ENCODE assay signal across 1 cellular context in the genomic region with DNA sequence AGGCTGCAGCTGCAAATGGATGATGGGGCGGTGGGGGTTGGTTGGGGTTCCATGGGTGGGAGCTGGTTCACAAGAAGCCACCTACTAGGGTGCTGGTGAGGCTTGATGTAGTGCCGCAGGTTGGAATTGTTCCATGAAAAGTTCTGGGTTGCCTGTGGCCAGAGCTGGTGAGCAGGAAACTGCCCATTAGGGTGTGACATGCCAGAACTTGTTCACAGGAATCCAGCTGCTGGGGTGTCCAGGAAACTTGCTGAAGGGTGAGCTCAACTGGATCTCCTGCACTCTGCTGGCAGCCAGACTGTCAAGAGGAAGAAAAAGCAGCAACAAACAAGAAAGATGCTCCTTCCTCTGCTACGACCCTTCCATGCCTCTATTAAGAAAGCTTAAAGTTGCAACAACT.
TF ChIP-seq lines count a peak whose summit lies in the region.

No MANE protein-coding gene starts in this region.

TF ChIP-seq in HCT116, 20 proteins besides CTCF, POLR2A, EP300 and RAD21 (continued from another document):
- TF ChIP-seq, protein P1, sequence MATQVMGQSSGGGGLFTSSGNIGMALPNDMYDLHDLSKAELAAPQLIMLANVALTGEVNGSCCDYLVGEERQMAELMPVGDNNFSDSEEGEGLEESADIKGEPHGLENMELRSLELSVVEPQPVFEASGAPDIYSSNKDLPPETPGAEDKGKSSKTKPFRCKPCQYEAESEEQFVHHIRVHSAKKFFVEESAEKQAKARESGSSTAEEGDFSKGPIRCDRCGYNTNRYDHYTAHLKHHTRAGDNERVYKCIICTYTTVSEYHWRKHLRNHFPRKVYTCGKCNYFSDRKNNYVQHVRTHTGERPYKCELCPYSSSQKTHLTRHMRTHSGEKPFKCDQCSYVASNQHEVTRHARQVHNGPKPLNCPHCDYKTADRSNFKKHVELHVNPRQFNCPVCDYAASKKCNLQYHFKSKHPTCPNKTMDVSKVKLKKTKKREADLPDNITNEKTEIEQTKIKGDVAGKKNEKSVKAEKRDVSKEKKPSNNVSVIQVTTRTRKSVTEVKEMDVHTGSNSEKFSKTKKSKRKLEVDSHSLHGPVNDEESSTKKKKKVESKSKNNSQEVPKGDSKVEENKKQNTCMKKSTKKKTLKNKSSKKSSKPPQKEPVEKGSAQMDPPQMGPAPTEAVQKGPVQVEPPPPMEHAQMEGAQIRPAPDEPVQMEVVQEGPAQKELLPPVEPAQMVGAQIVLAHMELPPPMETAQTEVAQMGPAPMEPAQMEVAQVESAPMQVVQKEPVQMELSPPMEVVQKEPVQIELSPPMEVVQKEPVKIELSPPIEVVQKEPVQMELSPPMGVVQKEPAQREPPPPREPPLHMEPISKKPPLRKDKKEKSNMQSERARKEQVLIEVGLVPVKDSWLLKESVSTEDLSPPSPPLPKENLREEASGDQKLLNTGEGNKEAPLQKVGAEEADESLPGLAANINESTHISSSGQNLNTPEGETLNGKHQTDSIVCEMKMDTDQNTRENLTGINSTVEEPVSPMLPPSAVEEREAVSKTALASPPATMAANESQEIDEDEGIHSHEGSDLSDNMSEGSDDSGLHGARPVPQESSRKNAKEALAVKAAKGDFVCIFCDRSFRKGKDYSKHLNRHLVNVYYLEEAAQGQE (IDR thresholded peaks at IDR 0.05; ENCODE audit: low read depth), result no peak
- TF ChIP-seq, protein P2, sequence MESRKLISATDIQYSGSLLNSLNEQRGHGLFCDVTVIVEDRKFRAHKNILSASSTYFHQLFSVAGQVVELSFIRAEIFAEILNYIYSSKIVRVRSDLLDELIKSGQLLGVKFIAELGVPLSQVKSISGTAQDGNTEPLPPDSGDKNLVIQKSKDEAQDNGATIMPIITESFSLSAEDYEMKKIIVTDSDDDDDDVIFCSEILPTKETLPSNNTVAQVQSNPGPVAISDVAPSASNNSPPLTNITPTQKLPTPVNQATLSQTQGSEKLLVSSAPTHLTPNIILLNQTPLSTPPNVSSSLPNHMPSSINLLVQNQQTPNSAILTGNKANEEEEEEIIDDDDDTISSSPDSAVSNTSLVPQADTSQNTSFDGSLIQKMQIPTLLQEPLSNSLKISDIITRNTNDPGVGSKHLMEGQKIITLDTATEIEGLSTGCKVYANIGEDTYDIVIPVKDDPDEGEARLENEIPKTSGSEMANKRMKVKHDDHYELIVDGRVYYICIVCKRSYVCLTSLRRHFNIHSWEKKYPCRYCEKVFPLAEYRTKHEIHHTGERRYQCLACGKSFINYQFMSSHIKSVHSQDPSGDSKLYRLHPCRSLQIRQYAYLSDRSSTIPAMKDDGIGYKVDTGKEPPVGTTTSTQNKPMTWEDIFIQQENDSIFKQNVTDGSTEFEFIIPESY (IDR thresholded peaks at IDR 0.05; ENCODE audit: extremely low read depth, insufficient replicate concordance, low read length), result no peak
- TF ChIP-seq, protein P3, sequence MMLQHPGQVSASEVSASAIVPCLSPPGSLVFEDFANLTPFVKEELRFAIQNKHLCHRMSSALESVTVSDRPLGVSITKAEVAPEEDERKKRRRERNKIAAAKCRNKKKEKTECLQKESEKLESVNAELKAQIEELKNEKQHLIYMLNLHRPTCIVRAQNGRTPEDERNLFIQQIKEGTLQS (IDR thresholded peaks at IDR 0.05), result no peak
- no peak for TF ChIP-seq EZH2 (IDR thresholded peaks at IDR 0.05)
- TF ChIP-seq TCF7L2 (IDR thresholded peaks at IDR 0.05; ENCODE audit: borderline replicate concordance, extremely low read depth, insufficient read depth, insufficient read length), result no peak
- TF ChIP-seq FOSL1 (IDR thresholded peaks at IDR 0.05; ENCODE audit: low read depth), result no peak
